1 cellular context compared by ENCODE assay signal in genomic region chr15:63380828-63381282, GRCh38.
TF ChIP-seq lines count a peak whose summit lies in the region.

No MANE protein-coding gene starts in this region.

TF ChIP-seq in HepG2, 621 proteins besides CTCF, POLR2A, EP300 and RAD21 (continued from another document):
- no peak for TF ChIP-seq AFF4 (CRISPR knock-in tag; IDR thresholded peaks at IDR 0.05)
